In the genomic region with DNA sequence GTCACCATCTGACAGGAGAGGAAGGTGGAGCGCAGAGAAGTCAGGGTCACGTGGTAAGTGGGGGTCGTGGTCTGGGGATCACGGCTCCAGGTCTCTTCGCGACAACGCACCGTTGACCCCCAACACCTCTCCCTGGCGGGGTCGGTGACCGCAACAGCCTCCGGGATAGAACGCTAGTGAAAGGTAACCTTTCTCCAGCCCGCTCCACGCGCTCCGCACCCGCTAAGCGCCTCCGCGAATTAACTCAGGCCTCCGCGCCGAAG, we compare ENCODE assay signal across 8 cellular contexts. TPM values are rescaled to one million over a fixed set of nuclear protein-coding genes. Genes with fewer than 3 reads are reported as not detected.
A peak's percentile ranks its signal among the peaks of the same experiment; 100 is the strongest.
DNase-seq lines count a peak whose midpoint lies in the region; ATAC-seq, FAIRE-seq and TF ChIP-seq lines count a peak whose summit lies in the region.

No MANE protein-coding gene starts in this region.

- H3K9me3 ChIP-seq in muscle layer of colon (ENCODE audit: low read length), result no peaks in the 10 kb centered on the region

- peak; percentile 36 for ATAC-seq in GM18909 (IDR thresholded peaks at IDR 0.05; ENCODE audit: poor library complexity, unreplicated experiment)
- ATAC-seq in HG03457 (IDR thresholded peaks at IDR 0.05; ENCODE audit: unreplicated experiment), result peak; percentile 13
- ATAC-seq in GM21447 (IDR thresholded peaks at IDR 0.05; ENCODE audit: unreplicated experiment), result no peak

- H3K4me1 ChIP-seq in muscle layer of colon (ENCODE audit: insufficient read depth, low read length), result peaks cover 39% of the 10 kb centered on the region

- H3K4me3 ChIP-seq in bronchial epithelial cell (ENCODE audit: low read depth, low read length), result peak overlapping the region; percentile 95
- peak overlapping the region; percentile 75 to 85 for H3K4me3 ChIP-seq in muscle layer of colon (ENCODE audit: low read depth in 1 of 2, low read length in 2 of 2)

- FAIRE-seq in bronchial epithelial cell (lab: Jason Lieb, UNC), result no peak

- peak overlapping the region; percentile 91 for H3K27ac ChIP-seq in muscle layer of colon (ENCODE audit: low read depth, low read length)

- H3K27me3 ChIP-seq in bronchial epithelial cell (ENCODE audit: control insufficient read depth, insufficient read depth, low read length), result peaks cover 1% of the 10 kb centered on the region
- H3K27me3 ChIP-seq in muscle layer of colon (ENCODE audit: control insufficient read depth in 1 of 2, insufficient read depth in 2 of 2, low read length in 2 of 2), result no peaks in the 10 kb centered on the region

- DNase-seq in bronchial epithelial cell (ENCODE audit: low read depth) (no peak), HCEC 1CT (no peak), SHP77 (lab: John Stamatoyannopoulos, UW) (no peak), NCI-H524 (lab: John Stamatoyannopoulos, UW) (no peak)

- no peaks in the 10 kb centered on the region for H3K36me3 ChIP-seq in bronchial epithelial cell (ENCODE audit: control insufficient read depth, insufficient read depth, low read length)
- no peaks in the 10 kb centered on the region for H3K36me3 ChIP-seq in muscle layer of colon (ENCODE audit: insufficient read depth, low read length)

- TF ChIP-seq CTCF in bronchial epithelial cell (IDR thresholded peaks at IDR 0.05; ENCODE audit: insufficient read depth, low read length, severe bottlenecking), result no peak

- H3K9ac ChIP-seq in muscle layer of colon (ENCODE audit: low read length), result peak overlapping the region; percentile 27

RNA-seq across cellular contexts. Expression of gene SYNJ2, which starts 0.6 kb away (rescaled TPM):
- total RNA-seq in bronchial epithelial cell, result 7.4 and 8.2 TPM in 2 replicates
